1 cellular context compared by ENCODE assay signal in the genomic region with DNA sequence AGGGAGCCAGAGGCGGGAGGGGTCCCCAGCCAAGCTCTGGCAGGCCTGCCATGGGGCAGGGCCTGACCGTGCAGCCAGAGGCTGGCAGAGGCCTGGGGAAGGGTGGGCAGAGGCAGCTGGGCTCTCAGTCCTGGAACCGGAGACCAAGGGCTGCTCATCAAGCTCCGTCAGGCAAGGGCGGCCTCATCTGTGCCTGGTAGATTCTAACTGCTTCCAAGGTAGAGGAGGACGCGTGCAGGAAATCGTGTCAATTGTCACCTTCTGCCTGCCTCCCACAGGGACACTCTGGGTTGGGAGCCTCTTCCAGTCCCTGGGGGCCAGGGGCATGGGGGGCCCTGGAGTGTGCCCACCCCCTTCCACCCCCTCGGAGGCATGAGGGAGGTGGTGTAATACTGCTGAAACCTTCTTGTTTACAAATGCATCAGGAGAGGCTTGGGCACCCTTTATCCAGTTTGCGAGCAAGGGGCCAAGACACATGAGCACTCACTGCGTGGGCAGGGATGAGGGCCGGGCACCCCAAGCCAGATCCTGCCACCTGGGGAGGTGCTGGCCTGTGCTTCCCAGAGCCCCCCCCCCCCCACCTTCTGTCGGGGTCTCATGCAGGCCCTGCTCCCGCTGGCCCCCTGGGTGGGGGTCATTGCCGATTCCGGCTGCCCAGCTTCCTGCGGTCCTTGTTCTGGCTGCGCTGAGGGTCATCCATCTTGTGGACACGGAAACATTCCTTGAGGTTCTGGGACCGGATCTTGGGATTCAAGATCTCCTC.
TF ChIP-seq lines count a peak whose summit lies in the region.

No MANE protein-coding gene starts in this region.

TF ChIP-seq in HepG2, 621 proteins besides CTCF, POLR2A, EP300 and RAD21 (continued from another document and continues in another):
- TF ChIP-seq ZNF550 (CRISPR knock-in tag; IDR thresholded peaks at IDR 0.05; ENCODE audit: borderline replicate concordance): no peak
- peak; percentile 88 for TF ChIP-seq RBM22 (optimal IDR thresholded peaks at IDR 0.05; ENCODE audit: low read length)
- peak; percentile 33 for TF ChIP-seq SRSF1 (optimal IDR thresholded peaks at IDR 0.05; ENCODE audit: low read depth, low read length)
- TF ChIP-seq PTBP1 (IDR thresholded peaks at IDR 0.05; ENCODE audit: low read depth, low read length, poor library complexity, severe bottlenecking): peak; percentile 22
- TF ChIP-seq, protein P1, sequence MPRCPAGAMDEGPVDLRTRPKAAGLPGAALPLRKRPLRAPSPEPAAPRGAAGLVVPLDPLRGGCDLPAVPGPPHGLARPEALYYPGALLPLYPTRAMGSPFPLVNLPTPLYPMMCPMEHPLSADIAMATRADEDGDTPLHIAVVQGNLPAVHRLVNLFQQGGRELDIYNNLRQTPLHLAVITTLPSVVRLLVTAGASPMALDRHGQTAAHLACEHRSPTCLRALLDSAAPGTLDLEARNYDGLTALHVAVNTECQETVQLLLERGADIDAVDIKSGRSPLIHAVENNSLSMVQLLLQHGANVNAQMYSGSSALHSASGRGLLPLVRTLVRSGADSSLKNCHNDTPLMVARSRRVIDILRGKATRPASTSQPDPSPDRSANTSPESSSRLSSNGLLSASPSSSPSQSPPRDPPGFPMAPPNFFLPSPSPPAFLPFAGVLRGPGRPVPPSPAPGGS (CRISPR knock-in tag; IDR thresholded peaks at IDR 0.05): 0 out of 2 replicates have a peak, but pooled peaks have one; percentile 41
- peak; percentile 95 for TF ChIP-seq AGO1 (IDR thresholded peaks at IDR 0.05; ENCODE audit: low read depth, low read length, poor library complexity, severe bottlenecking)
- 0 out of 2 replicates have a peak, but pooled peaks have one; percentile 24 for TF ChIP-seq KDM5B (CRISPR knock-in tag; IDR thresholded peaks at IDR 0.05; ENCODE audit: borderline replicate concordance)
- TF ChIP-seq HNRNPL (IDR thresholded peaks at IDR 0.05; ENCODE audit: low read depth, low read length): 0 out of 2 replicates have a peak, but pooled peaks have one; percentile 29
- no peak for TF ChIP-seq MIER2 (CRISPR knock-in tag; IDR thresholded peaks at IDR 0.05)
- no peak for TF ChIP-seq ZNF292 (CRISPR knock-in tag; IDR thresholded peaks at IDR 0.05; ENCODE audit: borderline replicate concordance, low read depth)
- TF ChIP-seq, protein P2, sequence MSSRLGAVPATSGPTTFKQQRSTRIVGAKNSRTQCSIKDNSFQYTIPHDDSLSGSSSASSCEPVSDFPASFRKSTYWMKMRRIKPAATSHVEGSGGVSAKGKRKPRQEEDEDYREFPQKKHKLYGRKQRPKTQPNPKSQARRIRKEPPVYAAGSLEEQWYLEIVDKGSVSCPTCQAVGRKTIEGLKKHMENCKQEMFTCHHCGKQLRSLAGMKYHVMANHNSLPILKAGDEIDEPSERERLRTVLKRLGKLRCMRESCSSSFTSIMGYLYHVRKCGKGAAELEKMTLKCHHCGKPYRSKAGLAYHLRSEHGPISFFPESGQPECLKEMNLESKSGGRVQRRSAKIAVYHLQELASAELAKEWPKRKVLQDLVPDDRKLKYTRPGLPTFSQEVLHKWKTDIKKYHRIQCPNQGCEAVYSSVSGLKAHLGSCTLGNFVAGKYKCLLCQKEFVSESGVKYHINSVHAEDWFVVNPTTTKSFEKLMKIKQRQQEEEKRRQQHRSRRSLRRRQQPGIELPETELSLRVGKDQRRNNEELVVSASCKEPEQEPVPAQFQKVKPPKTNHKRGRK (CRISPR knock-in tag; IDR thresholded peaks at IDR 0.05): no peak
- TF ChIP-seq, protein P3, sequence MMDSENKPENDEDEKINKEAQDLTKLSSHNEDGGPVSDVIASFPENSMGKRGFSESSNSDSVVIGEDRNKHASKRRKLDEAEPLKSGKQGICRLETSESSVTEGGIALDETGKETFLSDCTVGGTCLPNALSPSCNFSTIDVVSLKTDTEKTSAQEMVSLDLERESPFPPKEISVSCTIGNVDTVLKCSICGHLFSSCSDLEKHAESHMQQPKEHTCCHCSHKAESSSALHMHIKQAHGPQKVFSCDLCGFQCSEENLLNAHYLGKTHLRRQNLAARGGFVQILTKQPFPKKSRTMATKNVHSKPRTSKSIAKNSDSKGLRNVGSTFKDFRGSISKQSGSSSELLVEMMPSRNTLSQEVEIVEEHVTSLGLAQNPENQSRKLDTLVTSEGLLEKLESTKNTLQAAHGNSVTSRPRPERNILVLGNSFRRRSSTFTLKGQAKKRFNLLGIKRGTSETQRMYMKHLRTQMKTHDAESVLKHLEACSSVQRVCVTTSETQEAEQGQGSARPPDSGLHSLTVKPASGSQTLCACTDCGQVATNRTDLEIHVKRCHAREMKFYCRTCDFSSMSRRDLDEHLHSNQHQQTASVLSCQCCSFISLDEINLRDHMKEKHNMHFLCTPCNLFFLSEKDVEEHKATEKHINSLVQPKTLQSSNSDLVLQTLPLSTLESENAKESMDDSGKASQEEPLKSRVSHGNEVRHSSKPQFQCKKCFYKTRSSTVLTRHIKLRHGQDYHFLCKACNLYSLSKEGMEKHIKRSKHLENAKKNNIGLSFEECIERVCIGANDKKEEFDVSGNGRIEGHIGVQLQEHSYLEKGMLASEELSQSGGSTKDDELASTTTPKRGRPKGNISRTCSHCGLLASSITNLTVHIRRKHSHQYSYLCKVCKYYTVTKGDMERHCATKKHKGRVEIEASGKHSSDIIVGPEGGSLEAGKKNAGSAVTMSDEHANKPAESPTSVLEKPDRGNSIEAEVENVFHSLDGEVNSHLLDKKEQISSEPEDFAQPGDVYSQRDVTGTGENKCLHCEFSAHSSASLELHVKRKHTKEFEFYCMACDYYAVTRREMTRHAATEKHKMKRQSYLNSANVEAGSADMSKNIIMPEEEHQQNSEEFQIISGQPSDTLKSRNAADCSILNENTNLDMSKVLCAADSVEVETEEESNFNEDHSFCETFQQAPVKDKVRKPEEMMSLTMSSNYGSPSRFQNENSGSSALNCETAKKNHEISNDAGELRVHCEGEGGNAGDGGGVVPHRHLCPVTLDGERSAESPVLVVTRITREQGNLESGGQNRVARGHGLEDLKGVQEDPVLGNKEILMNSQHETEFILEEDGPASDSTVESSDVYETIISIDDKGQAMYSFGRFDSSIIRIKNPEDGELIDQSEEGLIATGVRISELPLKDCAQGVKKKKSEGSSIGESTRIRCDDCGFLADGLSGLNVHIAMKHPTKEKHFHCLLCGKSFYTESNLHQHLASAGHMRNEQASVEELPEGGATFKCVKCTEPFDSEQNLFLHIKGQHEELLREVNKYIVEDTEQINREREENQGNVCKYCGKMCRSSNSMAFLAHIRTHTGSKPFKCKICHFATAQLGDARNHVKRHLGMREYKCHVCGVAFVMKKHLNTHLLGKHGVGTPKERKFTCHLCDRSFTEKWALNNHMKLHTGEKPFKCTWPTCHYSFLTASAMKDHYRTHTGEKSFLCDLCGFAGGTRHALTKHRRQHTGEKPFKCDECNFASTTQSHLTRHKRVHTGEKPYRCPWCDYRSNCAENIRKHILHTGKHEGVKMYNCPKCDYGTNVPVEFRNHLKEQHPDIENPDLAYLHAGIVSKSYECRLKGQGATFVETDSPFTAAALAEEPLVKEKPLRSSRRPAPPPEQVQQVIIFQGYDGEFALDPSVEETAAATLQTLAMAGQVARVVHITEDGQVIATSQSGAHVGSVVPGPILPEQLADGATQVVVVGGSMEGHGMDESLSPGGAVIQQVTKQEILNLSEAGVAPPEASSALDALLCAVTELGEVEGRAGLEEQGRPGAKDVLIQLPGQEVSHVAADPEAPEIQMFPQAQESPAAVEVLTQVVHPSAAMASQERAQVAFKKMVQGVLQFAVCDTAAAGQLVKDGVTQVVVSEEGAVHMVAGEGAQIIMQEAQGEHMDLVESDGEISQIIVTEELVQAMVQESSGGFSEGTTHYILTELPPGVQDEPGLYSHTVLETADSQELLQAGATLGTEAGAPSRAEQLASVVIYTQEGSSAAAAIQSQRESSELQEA (CRISPR knock-in tag; IDR thresholded peaks at IDR 0.05; ENCODE audit: not compliant biosample characterization): peak; percentile 51
- TF ChIP-seq SMAD1 (CRISPR knock-in tag; IDR thresholded peaks at IDR 0.05; ENCODE audit: borderline replicate concordance, low read depth): 0 out of 2 replicates have a peak, but pooled peaks have one; percentile 44
- TF ChIP-seq TMF1 (CRISPR knock-in tag; IDR thresholded peaks at IDR 0.05; ENCODE audit: low read depth): 0 out of 2 replicates have a peak, but pooled peaks have one; percentile 21
- TF ChIP-seq MED8 (CRISPR knock-in tag; IDR thresholded peaks at IDR 0.05; ENCODE audit: insufficient replicate concordance): peak; percentile 33
- TF ChIP-seq SAFB2 (CRISPR knock-in tag; IDR thresholded peaks at IDR 0.05; ENCODE audit: borderline replicate concordance, low read depth): 0 out of 2 replicates have a peak, but pooled peaks have one; percentile 44
- TF ChIP-seq ISX (CRISPR knock-in tag; conservative IDR thresholded peaks at IDR 0.05): no peak
- TF ChIP-seq, protein P4, sequence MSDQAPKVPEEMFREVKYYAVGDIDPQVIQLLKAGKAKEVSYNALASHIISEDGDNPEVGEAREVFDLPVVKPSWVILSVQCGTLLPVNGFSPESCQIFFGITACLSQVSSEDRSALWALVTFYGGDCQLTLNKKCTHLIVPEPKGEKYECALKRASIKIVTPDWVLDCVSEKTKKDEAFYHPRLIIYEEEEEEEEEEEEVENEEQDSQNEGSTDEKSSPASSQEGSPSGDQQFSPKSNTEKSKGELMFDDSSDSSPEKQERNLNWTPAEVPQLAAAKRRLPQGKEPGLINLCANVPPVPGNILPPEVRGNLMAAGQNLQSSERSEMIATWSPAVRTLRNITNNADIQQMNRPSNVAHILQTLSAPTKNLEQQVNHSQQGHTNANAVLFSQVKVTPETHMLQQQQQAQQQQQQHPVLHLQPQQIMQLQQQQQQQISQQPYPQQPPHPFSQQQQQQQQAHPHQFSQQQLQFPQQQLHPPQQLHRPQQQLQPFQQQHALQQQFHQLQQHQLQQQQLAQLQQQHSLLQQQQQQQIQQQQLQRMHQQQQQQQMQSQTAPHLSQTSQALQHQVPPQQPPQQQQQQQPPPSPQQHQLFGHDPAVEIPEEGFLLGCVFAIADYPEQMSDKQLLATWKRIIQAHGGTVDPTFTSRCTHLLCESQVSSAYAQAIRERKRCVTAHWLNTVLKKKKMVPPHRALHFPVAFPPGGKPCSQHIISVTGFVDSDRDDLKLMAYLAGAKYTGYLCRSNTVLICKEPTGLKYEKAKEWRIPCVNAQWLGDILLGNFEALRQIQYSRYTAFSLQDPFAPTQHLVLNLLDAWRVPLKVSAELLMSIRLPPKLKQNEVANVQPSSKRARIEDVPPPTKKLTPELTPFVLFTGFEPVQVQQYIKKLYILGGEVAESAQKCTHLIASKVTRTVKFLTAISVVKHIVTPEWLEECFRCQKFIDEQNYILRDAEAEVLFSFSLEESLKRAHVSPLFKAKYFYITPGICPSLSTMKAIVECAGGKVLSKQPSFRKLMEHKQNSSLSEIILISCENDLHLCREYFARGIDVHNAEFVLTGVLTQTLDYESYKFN (CRISPR knock-in tag; conservative IDR thresholded peaks at IDR 0.05): no peak
- TF ChIP-seq ARNT2 (CRISPR knock-in tag; IDR thresholded peaks at IDR 0.05; ENCODE audit: low read depth): 0 out of 2 replicates have a peak, but pooled peaks have one; percentile 13
- TF ChIP-seq, protein P5, sequence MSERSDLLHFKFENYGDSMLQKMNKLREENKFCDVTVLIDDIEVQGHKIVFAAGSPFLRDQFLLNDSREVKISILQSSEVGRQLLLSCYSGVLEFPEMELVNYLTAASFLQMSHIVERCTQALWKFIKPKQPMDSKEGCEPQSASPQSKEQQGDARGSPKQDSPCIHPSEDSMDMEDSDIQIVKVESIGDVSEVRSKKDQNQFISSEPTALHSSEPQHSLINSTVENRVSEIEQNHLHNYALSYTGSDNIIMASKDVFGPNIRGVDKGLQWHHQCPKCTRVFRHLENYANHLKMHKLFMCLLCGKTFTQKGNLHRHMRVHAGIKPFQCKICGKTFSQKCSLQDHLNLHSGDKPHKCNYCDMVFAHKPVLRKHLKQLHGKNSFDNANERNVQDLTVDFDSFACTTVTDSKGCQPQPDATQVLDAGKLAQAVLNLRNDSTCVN (CRISPR knock-in tag; IDR thresholded peaks at IDR 0.05; ENCODE audit: borderline replicate concordance): no peak
- TF ChIP-seq JUND (CRISPR knock-in tag; IDR thresholded peaks at IDR 0.05): no peak
- no peak for TF ChIP-seq HDAC6 (IDR thresholded peaks at IDR 0.05; ENCODE audit: low read depth, low read length)
- TF ChIP-seq FOXA1 (IDR thresholded peaks at IDR 0.05): no peak
- peak; percentile 36; the same call in 1 of the 2 replicates for TF ChIP-seq FOXA1 (CRISPR knock-in tag; IDR thresholded peaks at IDR 0.05)
- TF ChIP-seq HNRNPH1 (optimal IDR thresholded peaks at IDR 0.05; ENCODE audit: low read depth, low read length): peak; percentile 30
- no peak for TF ChIP-seq NCOA2 (CRISPR knock-in tag; IDR thresholded peaks at IDR 0.05)
- no peak for TF ChIP-seq CEBPB (IDR thresholded peaks at IDR 0.05; ENCODE audit: borderline replicate concordance, low read depth, low read length)
- TF ChIP-seq BHLHE40 (IDR thresholded peaks at IDR 0.05; ENCODE audit: low read length): no peak
- TF ChIP-seq, protein P6, sequence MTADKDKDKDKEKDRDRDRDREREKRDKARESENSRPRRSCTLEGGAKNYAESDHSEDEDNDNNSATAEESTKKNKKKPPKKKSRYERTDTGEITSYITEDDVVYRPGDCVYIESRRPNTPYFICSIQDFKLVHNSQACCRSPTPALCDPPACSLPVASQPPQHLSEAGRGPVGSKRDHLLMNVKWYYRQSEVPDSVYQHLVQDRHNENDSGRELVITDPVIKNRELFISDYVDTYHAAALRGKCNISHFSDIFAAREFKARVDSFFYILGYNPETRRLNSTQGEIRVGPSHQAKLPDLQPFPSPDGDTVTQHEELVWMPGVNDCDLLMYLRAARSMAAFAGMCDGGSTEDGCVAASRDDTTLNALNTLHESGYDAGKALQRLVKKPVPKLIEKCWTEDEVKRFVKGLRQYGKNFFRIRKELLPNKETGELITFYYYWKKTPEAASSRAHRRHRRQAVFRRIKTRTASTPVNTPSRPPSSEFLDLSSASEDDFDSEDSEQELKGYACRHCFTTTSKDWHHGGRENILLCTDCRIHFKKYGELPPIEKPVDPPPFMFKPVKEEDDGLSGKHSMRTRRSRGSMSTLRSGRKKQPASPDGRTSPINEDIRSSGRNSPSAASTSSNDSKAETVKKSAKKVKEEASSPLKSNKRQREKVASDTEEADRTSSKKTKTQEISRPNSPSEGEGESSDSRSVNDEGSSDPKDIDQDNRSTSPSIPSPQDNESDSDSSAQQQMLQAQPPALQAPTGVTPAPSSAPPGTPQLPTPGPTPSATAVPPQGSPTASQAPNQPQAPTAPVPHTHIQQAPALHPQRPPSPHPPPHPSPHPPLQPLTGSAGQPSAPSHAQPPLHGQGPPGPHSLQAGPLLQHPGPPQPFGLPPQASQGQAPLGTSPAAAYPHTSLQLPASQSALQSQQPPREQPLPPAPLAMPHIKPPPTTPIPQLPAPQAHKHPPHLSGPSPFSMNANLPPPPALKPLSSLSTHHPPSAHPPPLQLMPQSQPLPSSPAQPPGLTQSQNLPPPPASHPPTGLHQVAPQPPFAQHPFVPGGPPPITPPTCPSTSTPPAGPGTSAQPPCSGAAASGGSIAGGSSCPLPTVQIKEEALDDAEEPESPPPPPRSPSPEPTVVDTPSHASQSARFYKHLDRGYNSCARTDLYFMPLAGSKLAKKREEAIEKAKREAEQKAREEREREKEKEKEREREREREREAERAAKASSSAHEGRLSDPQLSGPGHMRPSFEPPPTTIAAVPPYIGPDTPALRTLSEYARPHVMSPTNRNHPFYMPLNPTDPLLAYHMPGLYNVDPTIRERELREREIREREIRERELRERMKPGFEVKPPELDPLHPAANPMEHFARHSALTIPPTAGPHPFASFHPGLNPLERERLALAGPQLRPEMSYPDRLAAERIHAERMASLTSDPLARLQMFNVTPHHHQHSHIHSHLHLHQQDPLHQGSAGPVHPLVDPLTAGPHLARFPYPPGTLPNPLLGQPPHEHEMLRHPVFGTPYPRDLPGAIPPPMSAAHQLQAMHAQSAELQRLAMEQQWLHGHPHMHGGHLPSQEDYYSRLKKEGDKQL (CRISPR knock-in tag; IDR thresholded peaks at IDR 0.05; ENCODE audit: low read depth): no peak
